In the genomic region with DNA sequence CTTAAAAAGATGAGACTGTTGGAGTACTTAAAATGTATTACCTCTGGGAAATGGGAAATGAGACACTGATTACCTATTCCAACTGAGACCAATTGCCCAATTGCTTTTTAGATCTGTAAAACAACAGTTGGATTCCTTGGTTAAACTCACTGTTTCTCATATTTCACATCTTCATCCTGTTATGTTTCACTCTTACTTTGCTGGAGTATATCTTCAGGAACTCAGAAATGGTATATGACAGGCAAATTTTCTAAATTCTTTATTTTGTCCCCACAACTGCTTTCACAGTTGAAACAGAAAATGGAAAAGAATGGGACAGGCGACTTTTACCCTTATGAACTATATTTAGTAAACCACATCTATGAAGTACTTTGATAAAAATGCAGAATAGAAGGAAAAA, we compare ENCODE assay signal across 8 cellular contexts.
"Had no signal": no experiment of that assay in that cellular context is flagged by ENCODE, and none has a peak within 500 bp of the region (broad histone marks: within the 10 kb centered on the region; RNA-seq: fewer than 3 reads in every experiment).

No MANE protein-coding gene starts in this region.

- ATAC-seq: HCT116 had no signal

- H3K4me3 ChIP-seq: GM23248, HAP-1 had no signal

- H3K9me3 ChIP-seq: HAP-1 had no signal

- DNase-seq: GM23248, GOT3, H7, HFFc6, IMR-90, KBM-7 had no signal

- H2AFZ ChIP-seq: GM23248 had no signal

- H3K27ac ChIP-seq: GM23248 had no signal

- H3K4me3 Mint-ChIP-seq: HFFc6 had no signal

- H3K9me3 Mint-ChIP-seq: HFFc6 had no signal

- H3K4me1 ChIP-seq: HAP-1 had no signal

- H3K36me3 ChIP-seq: HAP-1 had no signal

- H3K9ac ChIP-seq: GM23248 had no signal

- H3K27ac Mint-ChIP-seq: HFFc6 had no signal
